Comparison of ENCODE assay signal across 21 cellular contexts in the genomic region with DNA sequence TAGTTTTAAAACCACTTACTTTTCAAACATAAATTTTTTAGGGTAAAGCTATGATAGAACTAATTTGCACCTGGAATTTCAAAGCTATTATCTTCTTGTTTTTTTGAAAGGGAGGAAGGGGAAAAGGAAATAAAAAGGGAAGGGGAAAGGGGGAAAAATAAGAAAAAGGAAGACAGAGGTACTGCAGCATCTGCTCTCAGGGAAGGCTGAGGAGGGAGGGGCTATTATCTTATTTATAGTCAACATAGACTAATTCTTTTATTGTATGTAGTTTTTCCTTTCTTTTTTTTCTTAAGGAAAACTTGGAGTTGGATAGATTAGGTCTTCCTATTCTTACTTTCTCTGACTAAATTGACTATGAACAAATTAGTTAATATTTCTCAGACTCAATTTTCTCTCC. TPM values are rescaled to one million over a fixed set of nuclear protein-coding genes. Genes with fewer than 3 reads are reported as not detected.
DNase-seq lines count a peak whose midpoint lies in the region; ATAC-seq, FAIRE-seq and TF ChIP-seq lines count a peak whose summit lies in the region.
"Had no signal": no experiment of that assay in that cellular context is flagged by ENCODE, and none has a peak within 500 bp of the region (broad histone marks: within the 10 kb centered on the region; RNA-seq: fewer than 3 reads in every experiment).

No MANE protein-coding gene starts in this region.

- no peaks in the 10 kb centered on the region for H3K4me1 ChIP-seq in HEK293 (ENCODE audit: control insufficient read depth, insufficient read depth, low read length)
- H3K4me1 ChIP-seq in K562 (replicated peaks in 1 of 2; ENCODE audit: control insufficient read depth in 2 of 2, insufficient read depth in 2 of 2, low read length in 2 of 2) = no peaks in the 10 kb centered on the region
- H3K4me1 ChIP-seq: BE2C, BLaER1, Caco-2 had no signal

- H3K27me3 Mint-ChIP-seq in mesothelial cell of epicardium (ENCODE audit: low read depth) = no peaks in the 10 kb centered on the region
- H3K27me3 Mint-ChIP-seq: CD4-positive, alpha-beta memory T cell; CD4-positive, CD25-positive, alpha-beta regulatory T cell had no signal

- no TSS peak for BruUV-seq in K562 (replicated peaks; lab: Mats Ljungman, UMichigan)

- intact Hi-C loops in K562 (cut with micrococcal nuclease) = no loop called here

- H3K4me3 ChIP-seq in HEK293 (ENCODE audit: low read depth, low read length) (no peak overlapping the region), K562 (no peak overlapping the region)
- H3K4me3 ChIP-seq: BLaER1 had no signal

- TF ChIP-seq EP300 in K562 (IDR thresholded peaks at IDR 0.05; ENCODE audit: low read length) = no peak

- TF ChIP-seq RAD21 in K562 (CRISPR knock-in tag; conservative IDR thresholded peaks at IDR 0.05 in 1 of 2, IDR thresholded peaks at IDR 0.05 in 1 of 2) = no peak

- H3K9ac ChIP-seq in K562 (ENCODE audit: insufficient read depth in 1 of 2, low read depth in 2 of 2, low read length in 2 of 2) = no peak overlapping the region
- H3K9ac ChIP-seq: BLaER1 had no signal

- H4K20me1 ChIP-seq in K562 (replicated peaks; ENCODE audit: control insufficient read depth, insufficient read depth, low read length) = no peaks in the 10 kb centered on the region
- H4K20me1 ChIP-seq: BLaER1 had no signal

- peaks cover 13% of the 10 kb centered on the region for H3K36me3 Mint-ChIP-seq in mesothelial cell of epicardium

- CTCF ChIA-PET in HEK293 (lab: Yijun Ruan, JAX) (interaction anchor here (0.6 to 1.3 kb wide), 2 partner anchors 48 to 102 kb away, joined by 4 to 5 read pairs; no protein-coding TSS in a partner anchor), K562 (lab: Yijun Ruan, JAX; ENCODE audit: low intra/inter-chr PET ratio) (no interaction called here)

- DNase-seq in K562 (ENCODE audit: extremely low read depth in 1 of 4, low spot score in 3 of 4) (no peak), mesothelial cell of epicardium (ENCODE audit: low spot score in 2 of 2, unreplicated experiment in 2 of 2) (no peak), NCI-H524 (lab: John Stamatoyannopoulos, UW) (no peak), omental fat pad (ENCODE audit: low spot score) (no peak)
- DNase-seq: 8988T; ACHN; BE2C; C1 segment of cervical spinal cord; Caco-2; Calu3; CD4-positive, alpha-beta memory T cell; CD4-positive, CD25-positive, alpha-beta regulatory T cell; DMS79 treated with DMSO at 0.1 percent for 48 hours; GF-D8 had no signal

- H3K36me3 ChIP-seq in HEK293 (ENCODE audit: control insufficient read depth in 2 of 2, insufficient read depth in 1 of 2, low read length in 2 of 2) = peaks cover 33 to 39% of the 10 kb centered on the region in 2 experiments; a peak in 2 of 3 replicates
- H3K36me3 ChIP-seq in K562 (ENCODE audit: control insufficient read depth, insufficient read depth, low read length) = peaks cover 22% of the 10 kb centered on the region
- H3K36me3 ChIP-seq: BE2C had no signal

- H3K27me3 ChIP-seq in K562 (ENCODE audit: control insufficient read depth in 2 of 2, insufficient read depth in 2 of 2, low read length in 2 of 2) = no peaks in the 10 kb centered on the region
- H3K27me3 ChIP-seq: BE2C, BLaER1 had no signal

- in situ Hi-C loops in K562 (cut with MboI) = no loop called here

- H3K27ac Mint-ChIP-seq in mesothelial cell of epicardium = peak overlapping the region; percentile 21
- H3K27ac Mint-ChIP-seq: CD14-positive monocyte had no signal

- H3K79me2 ChIP-seq in K562 (ENCODE audit: control insufficient read depth, insufficient read depth, low read length) = no peaks in the 10 kb centered on the region

- H3K27ac ChIP-seq in HEK293 (ENCODE audit: extremely low read depth, low read depth, low read length) (no peak overlapping the region), K562 (ENCODE audit: extremely low read depth, low read depth, low read length) (no peak overlapping the region)
- H3K27ac ChIP-seq: BLaER1 had no signal

- FAIRE-seq in K562 (lab: Jason Lieb, UNC) (no peak), islet of Langerhans (lab: Jason Lieb, UNC) (peak; percentile 61)
- FAIRE-seq: D721Med, GM12891 had no signal

- H3K9me3 Mint-ChIP-seq in mesothelial cell of epicardium = no peaks in the 10 kb centered on the region
- H3K9me3 Mint-ChIP-seq: CD14-positive monocyte; CD4-positive, alpha-beta memory T cell; CD4-positive, CD25-positive, alpha-beta regulatory T cell had no signal

- no peak overlapping the region for H3K4me2 ChIP-seq in K562 (ENCODE audit: insufficient read depth, low read length)
- H3K4me2 ChIP-seq: BLaER1 had no signal

- H3K9me1 ChIP-seq in K562 (ENCODE audit: control insufficient read depth, insufficient read depth, low read length) = no peaks in the 10 kb centered on the region

- ATAC-seq in K562 (no peak), GM18519 (IDR thresholded peaks at IDR 0.05; ENCODE audit: low FRiP score, unreplicated experiment) (no peak), omental fat pad (ENCODE audit: low FRiP score) (no peak)

- H3K4me1 Mint-ChIP-seq in mesothelial cell of epicardium = no peaks in the 10 kb centered on the region
- H3K4me1 Mint-ChIP-seq: CD4-positive, alpha-beta memory T cell; CD4-positive, CD25-positive, alpha-beta regulatory T cell had no signal

- H2AFZ ChIP-seq in K562 (ENCODE audit: low read depth, low read length) = no peak overlapping the region

- TF ChIP-seq CTCF in HEK293 (tag by site-specific recombination; IDR thresholded peaks at IDR 0.05) (no peak), K562 (IDR thresholded peaks at IDR 0.05 in 2 of 3, conservative IDR thresholded peaks at IDR 0.05 in 1 of 3; ENCODE audit: insufficient read depth in 2 of 3, low read depth in 1 of 3, low read length in 3 of 3) (no peak), mesothelial cell of epicardium (IDR thresholded peaks at IDR 0.05; ENCODE audit: unreplicated experiment) (no peak), omental fat pad (IDR thresholded peaks at IDR 0.05) (no peak)

- H3K4me3 Mint-ChIP-seq in mesothelial cell of epicardium = no peak overlapping the region
- H3K4me3 Mint-ChIP-seq: CD14-positive monocyte; CD4-positive, alpha-beta memory T cell; CD4-positive, CD25-positive, alpha-beta regulatory T cell had no signal

- no peak for TF ChIP-seq POLR2A in K562 (conservative IDR thresholded peaks at IDR 0.05)

- H3K9me3 ChIP-seq in HEK293 (ENCODE audit: control insufficient read depth, insufficient read depth, low read depth, low read length) (no peaks in the 10 kb centered on the region), K562 (replicated peaks; ENCODE audit: control insufficient read depth, insufficient read depth, low read depth, low read length) (no peaks in the 10 kb centered on the region)
- H3K9me3 ChIP-seq: BE2C, BLaER1, Caco-2 had no signal

- POLR2A ChIA-PET in HEK293 (lab: Yijun Ruan, JAX) = no interaction called here
- POLR2A ChIA-PET in K562 (lab: Yijun Ruan, JAX) = interaction anchor here (0.7 to 1.6 kb wide), 3 partner anchors 27 to 1552 kb away, joined by 4 to 5 read pairs (median 4); no protein-coding TSS in a partner anchor

TF ChIP-seq in HEK293, 187 proteins besides CTCF, POLR2A, EP300 and RAD21:
- TF ChIP-seq ZNF558 (tag by site-specific recombination; IDR thresholded peaks at IDR 0.05) = no peak
- peak; percentile 37; the same call in 1 of the 2 replicates for TF ChIP-seq PRDM1 (tag by site-specific recombination; IDR thresholded peaks at IDR 0.05)
TF ChIP-seq in HEK293: peak in this region for 1.

TF ChIP-seq in K562, 482 proteins besides CTCF, POLR2A, EP300 and RAD21 (continues in another document):
- TF ChIP-seq EP400 (IDR thresholded peaks at IDR 0.05) = no peak
- TF ChIP-seq UBTF (IDR thresholded peaks at IDR 0.05; ENCODE audit: borderline replicate concordance in 1 of 2, low read depth in 2 of 2, low read length in 2 of 2) = no peak
- peak; percentile 89 for TF ChIP-seq PCBP2 (IDR thresholded peaks at IDR 0.05; ENCODE audit: low read depth, low read length, poor library complexity, severe bottlenecking)
- TF ChIP-seq ZNF274 (IDR thresholded peaks at IDR 0.05; ENCODE audit: borderline replicate concordance, low read depth, low read length) = no peak
- peak; percentile 46 for TF ChIP-seq PCBP1 (IDR thresholded peaks at IDR 0.05; ENCODE audit: low read depth, low read length, poor library complexity, severe bottlenecking)

RNA-seq across cellular contexts. Expression of gene ZYG11A, which starts 41.5 kb away (rescaled TPM):
- total RNA-seq in K562 (2011; cell fraction: chromatin; rRNA removed; ENCODE audit: low replicate concordance) = 80.8 and 104 TPM in 2 replicates
- 43.0 and 46.7 TPM in 2 replicates for total RNA-seq in K562 (2011; cell fraction: nucleolus; rRNA removed)
- 58.7 and 68.0 TPM in 2 replicates for total RNA-seq in K562 (2011; cell fraction: nucleoplasm; rRNA removed)
- total RNA-seq in K562 (2014; rRNA removed) (11.9 and 15.1 TPM in 2 replicates), K562 (2014; rRNA removed; fragmentation: Illumina TruSeq; extraction: Trizol) (21.9 and 23.8 TPM in 2 replicates), K562 (2015; rRNA removed; fragmentation: Illumina TruSeq; extraction: Trizol) (19.4 and 20.0 TPM in 2 replicates), K562 (2021) (18.7 and 19.6 TPM in 2 replicates), mesothelial cell of epicardium (0.14 to 0.18 TPM in 2 of 3 replicates, not detected in the other), omental fat pad (under 1 TPM in 1 of 4 donors, not detected in 3; 0.24 TPM)
- polyA plus RNA-seq in K562 (2011; rRNA removed) (16.0 and 17.5 TPM in 2 replicates), K562 (2014; fragmentation: Illumina TruSeq; extraction: Trizol) (12.2 and 13.5 TPM in 2 replicates), K562 (2014; fragmentation: Nextera tagmentation; extraction: Ambion mirVana) (1 to 10 TPM; 4.5 to 4.6 TPM), K562 (2014; rRNA removed) (13.9 and 14.0 TPM in 2 replicates)
- 5.6 and 7.8 TPM in 2 replicates for polyA plus RNA-seq in K562 (2011; cell fraction: cytosol; rRNA removed)
- polyA plus RNA-seq in K562 (2011; cell fraction: nucleus; rRNA removed) = 40.2 and 44.9 TPM in 2 replicates
- 6.0 and 8.1 TPM in 2 replicates for polyA plus RNA-seq in K562 (2012)
- polyA minus RNA-seq in K562 (2011; rRNA and poly(A)+ RNA removed) = 32.6 and 34.6 TPM in 2 replicates
- polyA minus RNA-seq in K562 (2011; cell fraction: cytosol; rRNA and poly(A)+ RNA removed) = 11.2 and 12.4 TPM in 2 replicates
- polyA minus RNA-seq in K562 (2011; cell fraction: nucleus; rRNA and poly(A)+ RNA removed) = 31.5 and 47.0 TPM in 2 replicates
- total RNA-seq: Calu3; CD4-positive, alpha-beta memory T cell had no signal
- polyA plus RNA-seq: CD14-positive monocyte; CD4-positive, CD25-positive, alpha-beta regulatory T cell had no signal

Comparison
In these comparisons a context has a peak if more than half of its experiments do, and no peak if none do; other contexts are left out.
1. RNA of gene ZYG11A, which starts 41.5 kb away (total RNA-seq): 11.9 to 104 TPM in K562; 0.14 to 0.18 TPM in mesothelial cell of epicardium and 0.24 TPM in omental fat pad; every median in the first group is over 10 times any median in the second.